ENCODE assay signal across 33 cellular contexts in the genomic region with DNA sequence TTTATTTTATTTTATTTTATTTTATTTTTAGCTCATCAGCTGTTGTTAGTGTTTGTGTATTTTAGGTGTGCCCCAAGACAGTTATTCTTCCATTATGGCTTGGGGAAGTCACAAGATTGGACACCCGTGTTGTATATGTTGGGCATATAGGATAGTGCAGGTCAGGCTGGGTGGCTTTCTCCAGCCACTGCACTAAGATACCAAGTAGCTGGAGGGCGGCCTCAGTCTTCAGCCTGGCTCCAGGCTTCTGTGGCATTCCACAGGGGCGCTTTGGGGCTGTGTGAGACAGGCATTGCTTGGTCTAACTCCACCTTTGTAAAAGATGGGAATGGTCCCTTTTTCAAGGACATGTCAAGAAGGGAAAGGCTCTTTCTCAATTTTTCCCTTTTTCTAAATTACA.
"Had no signal": no experiment of that assay in that cellular context is flagged by ENCODE, and none has a peak within 500 bp of the region (broad histone marks: within the 10 kb centered on the region; RNA-seq: fewer than 3 reads in every experiment).

No MANE protein-coding gene starts in this region.

- H2AFZ ChIP-seq: parathyroid adenoma had no signal

- H3K27me3 Mint-ChIP-seq: naive thymus-derived CD8-positive, alpha-beta T cell; natural killer cell treated with Interleukin-12 subunit alpha and Interleukin-12 subunit beta and Interleukin-15 and Interleukin-18, amount 100 ng/mL, for 72 hours; progenitor cell of endocrine pancreas; stimulated activated memory B cell treated with anti-CD40 and anti-IgM and Interleukin-4, amounts not matched to agents 10 μg/mL and 1 μg/mL and 100 μg/mL, for 72 hours; stimulated activated naive CD8-positive, alpha-beta T cell treated with anti-CD3 and anti-CD28 coated beads, Interleukin-15, amount 100 ng/mL, for 72 hours; type B pancreatic cell had no signal

- H3K9me3 ChIP-seq: neutrophil, ovary, psoas muscle, right lobe of liver, spleen, suprapubic skin, testis, tibial artery, transverse colon, upper lobe of right lung, uterus had no signal

- H3K27ac Mint-ChIP-seq: nephron progenitor cell; progenitor cell of endocrine pancreas; stimulated activated memory B cell treated with anti-CD40 and anti-IgM and Interleukin-4, amounts not matched to agents 10 μg/mL and 1 μg/mL and 100 μg/mL, for 72 hours; type B pancreatic cell had no signal

- H3K79me2 ChIP-seq: parathyroid adenoma had no signal

- H3K27ac ChIP-seq: neutrophil, ovary, parathyroid adenoma, psoas muscle, right lobe of liver, skin epidermis, spleen, suprapubic skin, testis, tibial artery, transverse colon, upper lobe of right lung, uterus had no signal

- H3K36me3 ChIP-seq: ovary, uterus had no signal

- H3K9ac ChIP-seq: parathyroid adenoma had no signal

- H3K9me3 Mint-ChIP-seq: naive thymus-derived CD8-positive, alpha-beta T cell; natural killer cell treated with Interleukin-12 subunit alpha and Interleukin-12 subunit beta and Interleukin-15 and Interleukin-18, amount 100 ng/mL, for 72 hours; nephron progenitor cell; neural crest cell; stimulated activated memory B cell treated with anti-CD40 and anti-IgM and Interleukin-4, amounts not matched to agents 10 μg/mL and 1 μg/mL and 100 μg/mL, for 72 hours; stimulated activated naive CD8-positive, alpha-beta T cell treated with anti-CD3 and anti-CD28 coated beads, Interleukin-15, amount 100 ng/mL, for 72 hours; type B pancreatic cell had no signal

- H3K4me2 ChIP-seq: smooth muscle cell had no signal

- H3K4me3 ChIP-seq: ovary, psoas muscle, right lobe of liver, skin epidermis, smooth muscle cell, spleen, suprapubic skin, testis, tibial artery, transverse colon, upper lobe of right lung, uterus had no signal

- DNase-seq: naive thymus-derived CD8-positive, alpha-beta T cell; nephron progenitor cell; nucleus accumbens; ovary; posterior cingulate gyrus; psoas muscle; right cardiac atrium; spleen; stimulated activated CD4-positive, alpha-beta T cell treated with anti-CD3 and anti-CD28 coated beads, Interleukin-12 subunit alpha, Interleukin-12 subunit beta, amount 100 ng/mL, for 4 hours; stimulated activated CD4-positive, alpha-beta T cell treated with anti-CD3 and anti-CD28 coated beads, Interleukin-1b, Interleukin-23, amount 100 ng/mL, for 48 hours; stimulated activated CD4-positive, alpha-beta T cell treated with anti-CD3 and anti-CD28 coated beads, Interleukin-4, amount 100 ng/mL, for 1 hour; stimulated activated CD4-positive, alpha-beta T cell treated with anti-CD3 and anti-CD28 coated beads, Interleukin-4, amount 100 ng/mL, for 4 hours; stimulated activated CD8-positive, alpha-beta memory T cell treated with anti-CD3 and anti-CD28 coated beads, Interleukin-4, amount 100 ng/mL, for 48 hours; stimulated activated naive CD4-positive, alpha-beta T cell; stimulated activated naive CD8-positive, alpha-beta T cell treated with anti-CD3 and anti-CD28 coated beads, Interleukin-15, amount 100 ng/mL, for 72 hours; stimulated activated naive CD8-positive, alpha-beta T cell treated with anti-CD3 and anti-CD28 coated beads, Interleukin-15, Interleukin-2, amounts not matched to agents 100 U/mL and 50 U/mL, for 24 hours; substantia nigra; testis; tibial artery; transverse colon; upper lobe of right lung; uterus had no signal

- H3K27me3 ChIP-seq: neutrophil, ovary, right lobe of liver, spleen, suprapubic skin, testis, tibial artery, transverse colon, upper lobe of right lung, uterus had no signal

- H3K4me1 ChIP-seq: parathyroid adenoma, psoas muscle, spleen, suprapubic skin, testis, tibial artery, transverse colon, upper lobe of right lung, uterus had no signal

- H3K4me1 Mint-ChIP-seq: nephron progenitor cell; neural crest cell; stimulated activated memory B cell treated with anti-CD40 and anti-IgM and Interleukin-4, amounts not matched to agents 10 μg/mL and 1 μg/mL and 100 μg/mL, for 72 hours; stimulated activated naive CD8-positive, alpha-beta T cell treated with anti-CD3 and anti-CD28 coated beads, Interleukin-15, amount 100 ng/mL, for 72 hours had no signal

- H3K4me3 Mint-ChIP-seq: natural killer cell treated with Interleukin-12 subunit alpha and Interleukin-12 subunit beta and Interleukin-15 and Interleukin-18, amount 100 ng/mL, for 72 hours; nephron progenitor cell; neural crest cell; stimulated activated memory B cell treated with anti-CD40 and anti-IgM and Interleukin-4, amounts not matched to agents 10 μg/mL and 1 μg/mL and 100 μg/mL, for 72 hours; stimulated activated naive CD8-positive, alpha-beta T cell treated with anti-CD3 and anti-CD28 coated beads, Interleukin-15, amount 100 ng/mL, for 72 hours; type B pancreatic cell had no signal
